ENCODE assay signal across 14 cellular contexts in the genomic region with DNA sequence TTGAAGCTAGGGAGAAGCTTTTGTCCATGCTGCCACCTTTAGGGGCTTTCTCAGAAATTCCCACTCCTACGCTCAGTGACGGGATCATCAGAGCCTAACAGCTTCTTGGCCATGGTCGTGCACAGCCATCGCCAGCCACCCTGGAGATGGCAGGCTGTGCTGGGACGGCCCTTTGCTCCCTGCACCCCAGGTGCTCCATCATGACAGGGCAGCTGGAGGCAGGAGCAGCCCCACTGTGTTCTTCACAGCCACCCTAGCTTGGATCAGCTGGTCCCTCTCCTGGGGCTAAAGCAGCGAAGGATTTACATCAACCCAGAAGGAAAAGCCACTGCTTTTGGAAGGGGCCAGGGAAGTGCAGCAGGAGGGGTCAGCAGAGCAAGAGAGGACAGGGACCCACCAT.
"Had no signal": no experiment of that assay in that cellular context is flagged by ENCODE, and none has a peak within 500 bp of the region (broad histone marks: within the 10 kb centered on the region; RNA-seq: fewer than 3 reads in every experiment).

No MANE protein-coding gene starts in this region.

- H3K27me3 ChIP-seq: brain microvascular endothelial cell, tibial nerve had no signal

- H3K36me3 ChIP-seq: brain microvascular endothelial cell, esophagus muscularis mucosa, lower lobe of right lung, tibial nerve had no signal

- ATAC-seq: activated T-cell treated with anti-CD3 and anti-CD28 coated beads, Interleukin-2, amount 50 U/mL, for 4 hours; lower lobe of right lung; stimulated activated naive CD8-positive, alpha-beta T cell treated with anti-CD3 and anti-CD28 coated beads, Interleukin-15, Interleukin-2, amounts not matched to agents 100 U/mL and 50 U/mL, for 24 hours had no signal

- H3K9me3 ChIP-seq: esophagus muscularis mucosa, lower lobe of right lung, tibial nerve had no signal

- H3K27ac ChIP-seq: brain microvascular endothelial cell, esophagus muscularis mucosa, lower lobe of right lung, tibial nerve had no signal

- H3K4me3 ChIP-seq: esophagus muscularis mucosa, lower lobe of right lung, tibial nerve had no signal

- DNase-seq: activated CD4-positive, alpha-beta T cell treated with anti-CD3 and anti-CD28 coated beads, Interleukin-2, amount 50 U/mL, for 1 hour; activated CD8-positive, alpha-beta memory T cell treated with anti-CD3 and anti-CD28 coated beads, Interleukin-2, amount 50 U/mL, for 4 hours; activated effector memory CD4-positive, alpha-beta T cell treated with Interleukin-2 at 50 U/mL for 16 hours; activated naive CD4-positive, alpha-beta T cell treated with anti-CD3 and anti-CD28 coated beads, Interleukin-2, amount 50 U/mL, for 16 hours; activated T-cell treated with anti-CD3 and anti-CD28 coated beads, Interleukin-2, amount 50 U/mL, for 4 hours; brain microvascular endothelial cell; central memory CD4-positive, alpha-beta T cell; left cardiac atrium; lower lobe of right lung; nucleus accumbens; retina; stimulated activated naive CD8-positive, alpha-beta T cell treated with anti-CD3 and anti-CD28 coated beads, Interleukin-15, Interleukin-2, amounts not matched to agents 100 U/mL and 50 U/mL, for 24 hours had no signal
